Comparison of ENCODE assay signal across 15 cellular contexts in genomic region chr21:35006771-35007170, GRCh38.
"Had no signal": no experiment of that assay in that cellular context is flagged by ENCODE, and none has a peak within 500 bp of the region (broad histone marks: within the 10 kb centered on the region; RNA-seq: fewer than 3 reads in every experiment).

No MANE protein-coding gene starts in this region.

- H3K4me3 ChIP-seq: esophagus muscularis mucosa, lung, upper lobe of left lung had no signal

- DNase-seq: activated B cell treated with CpG ODN at 0.5 μM for 24 hours; activated CD4-positive, alpha-beta T cell treated with anti-CD3 and anti-CD28 coated beads, Interleukin-2, amount 50 U/mL, for 1 hour; activated naive CD4-positive, alpha-beta T cell treated with anti-CD3 and anti-CD28 coated beads, Interleukin-2, amount 10 ng/mL, durations not matched to agents 7 days and 5 days; amygdala; brain microvascular endothelial cell; glutamatergic neuron; left colon; midbrain; posterior cingulate gyrus; T-helper 2 cell; upper lobe of left lung had no signal

- H3K36me3 ChIP-seq: brain microvascular endothelial cell, esophagus muscularis mucosa, upper lobe of left lung had no signal

- H3K9me3 Mint-ChIP-seq: activated B cell treated with CpG ODN at 0.5 μM for 24 hours; activated naive CD4-positive, alpha-beta T cell treated with anti-CD3 and anti-CD28 coated beads, Interleukin-2, amount 10 ng/mL, durations not matched to agents 7 days and 5 days; activated T-helper 1 cell treated with anti-CD3 and anti-CD28 coated beads, Interleukin-12 subunit alpha, Interleukin-12 subunit beta, Interleukin-2, Interleukin-4 antibody, amounts not matched to agents 30 ng/mL and 10 ng/mL and 1 ng/mL, durations not matched to agents 14 hours and 24 hours and 36 hours had no signal

- ATAC-seq: left colon, SK-N-SH treated with all-trans-retinoic acid at 6 μM for 48 hours had no signal

- H3K27me3 Mint-ChIP-seq: activated B cell treated with CpG ODN at 0.5 μM for 24 hours; activated naive CD4-positive, alpha-beta T cell treated with anti-CD3 and anti-CD28 coated beads, Interleukin-2, amount 10 ng/mL, durations not matched to agents 7 days and 5 days had no signal

- H3K9me3 ChIP-seq: esophagus muscularis mucosa, upper lobe of left lung had no signal

- H3K4me1 ChIP-seq: esophagus muscularis mucosa, upper lobe of left lung had no signal

- H3K27ac ChIP-seq: brain microvascular endothelial cell, esophagus muscularis mucosa, upper lobe of left lung had no signal

- H3K27ac Mint-ChIP-seq: activated B cell treated with CpG ODN at 0.5 μM for 24 hours; activated naive CD4-positive, alpha-beta T cell treated with anti-CD3 and anti-CD28 coated beads, Interleukin-2, amount 10 ng/mL, durations not matched to agents 7 days and 5 days had no signal

- H3K4me3 Mint-ChIP-seq: activated B cell treated with CpG ODN at 0.5 μM for 24 hours; activated naive CD4-positive, alpha-beta T cell treated with anti-CD3 and anti-CD28 coated beads, Interleukin-2, amount 10 ng/mL, durations not matched to agents 7 days and 5 days; activated T-helper 1 cell treated with anti-CD3 and anti-CD28 coated beads, Interleukin-12 subunit alpha, Interleukin-12 subunit beta, Interleukin-2, Interleukin-4 antibody, amounts not matched to agents 30 ng/mL and 10 ng/mL and 1 ng/mL, durations not matched to agents 14 hours and 24 hours and 36 hours had no signal

- H3K27me3 ChIP-seq: brain microvascular endothelial cell, upper lobe of left lung had no signal
